Comparison of ENCODE assay signal across 8 cellular contexts in genomic region chr4:74189331-74190043, GRCh38. TPM values are rescaled to one million over a fixed set of nuclear protein-coding genes. Genes with fewer than 3 reads are reported as not detected.
DNase-seq lines count a peak whose midpoint lies in the region; ATAC-seq lines count a peak whose summit lies in the region.

No MANE protein-coding gene starts in this region.

- peak; percentile 42 for DNase-seq in SIG-M5 treated with dmso at 0.1 percent for 504 hours (lab: John Stamatoyannopoulos, UW; ENCODE audit: unreplicated experiment)
- no peak for DNase-seq in SIG-M5 (lab: John Stamatoyannopoulos, UW)
- peak; percentile 71 for DNase-seq in NCI-H82 (lab: John Stamatoyannopoulos, UW)
- DNase-seq in cerebellum (ENCODE audit: low spot score): peak; percentile 1
- DNase-seq in lung microvascular endothelial cell (ENCODE audit: low read depth in 2 of 2): peak; percentile 72 to 77
- DNase-seq in stimulated activated naive CD4-positive, alpha-beta T cell treated with Interleukin-2 at 50 U/mL for 16 hours (lab: John Stamatoyannopoulos, UW): no peak

- ATAC-seq in HG02981 (IDR thresholded peaks at IDR 0.05; ENCODE audit: unreplicated experiment) (peak; percentile 70), GM21515 (IDR thresholded peaks at IDR 0.05; ENCODE audit: unreplicated experiment) (no peak)

RNA-seq across cellular contexts. Expression of gene MTHFD2L, which starts 31.6 kb away (rescaled TPM):
- total RNA-seq in cerebellum (47.1 TPM), lung microvascular endothelial cell (12.4 and 21.4 TPM in 2 replicates)

Comparison
In these comparisons a context has a peak if more than half of its experiments do, and no peak if none do; other contexts are left out.
1. DNase-seq: peak in SIG-M5 treated with dmso at 0.1 percent for 504 hours (single experiment), NCI-H82 (single experiment), cerebellum (single experiment) and lung microvascular endothelial cell (2 of 2); none in SIG-M5 (single experiment) and stimulated activated naive CD4-positive, alpha-beta T cell treated with Interleukin-2 at 50 U/mL for 16 hours (single experiment).